Comparison of ENCODE assay signal across 8 cellular contexts in genomic region chr16:67928561-67929364, GRCh38. TPM values are rescaled to one million over a fixed set of nuclear protein-coding genes. Genes with fewer than 3 reads are reported as not detected.
A peak's percentile ranks its signal among the peaks of the same experiment; 100 is the strongest.
DNase-seq lines count a peak whose midpoint lies in the region; ATAC-seq, FAIRE-seq and TF ChIP-seq lines count a peak whose summit lies in the region.

No MANE protein-coding gene starts in this region.

- intact Hi-C loops in kidney (cut with DNase I): loop anchor here (10.0 kb wide), 2 partner anchors 114 to 254 kb away; no protein-coding TSS in a partner anchor

- H3K4me3 Mint-ChIP-seq in brain: no peak overlapping the region

- H3K27ac Mint-ChIP-seq in brain: peak overlapping the region in 3 of 5 experiments; percentile 50 to 86 (median 67)

- no peak for FAIRE-seq in kidney (lab: Jason Lieb, UNC)

- peak overlapping the region; percentile 89; the same call in 1 of the 2 replicates for H3K27ac ChIP-seq in VCaP
- H3K27ac ChIP-seq in kidney (ENCODE audit: low read depth in 2 of 2, low read length in 2 of 2): no peak overlapping the region

- H3K36me3 ChIP-seq in kidney (ENCODE audit: control insufficient read depth in 1 of 2, insufficient read depth in 2 of 2, low read length in 2 of 2): peaks cover 0 to 11% of the 10 kb centered on the region in 2 donors

- H3K9me3 ChIP-seq in kidney (ENCODE audit: control insufficient read depth in 1 of 2, low read length in 2 of 2): no peaks in the 10 kb centered on the region

- no peak overlapping the region for H3K4me3 ChIP-seq in AG10803 (ENCODE audit: low read length)
- H3K4me3 ChIP-seq in kidney (ENCODE audit: low read length in 2 of 2): no peak overlapping the region

- DNase-seq in AG10803 (ENCODE audit: low read depth) (peak; percentile 49), GM19238 (ENCODE audit: insufficient read length, low spot score) (peak; percentile 77), NCI-H1694 (lab: John Stamatoyannopoulos, UW) (peak; percentile 34), kidney (peak; percentile 89)
- DNase-seq in stimulated activated CD4-positive, alpha-beta T cell treated with anti-CD3 and anti-CD28 coated beads, Interleukin-2, amount 100 ng/mL, for 4 hours (ENCODE audit: low read depth): peak; percentile 62

- H3K27me3 Mint-ChIP-seq in brain: no peaks in the 10 kb centered on the region

- H3K36me3 Mint-ChIP-seq in brain: peaks cover 4% of the 10 kb centered on the region

- peak; percentile 86 for TF ChIP-seq CTCF in AG10803 (conservative IDR thresholded peaks at IDR 0.05; ENCODE audit: low read length)
- TF ChIP-seq CTCF in VCaP (conservative IDR thresholded peaks at IDR 0.05): peak; percentile 89
- peak; percentile 79 to 89 for TF ChIP-seq CTCF in brain (conservative IDR thresholded peaks at IDR 0.05)
- TF ChIP-seq CTCF in kidney (IDR thresholded peaks at IDR 0.05; ENCODE audit: borderline replicate concordance, extremely low read depth, insufficient read depth): peak; percentile 85

- peaks cover 0 to 6% of the 10 kb centered on the region in 2 donors for H3K4me1 ChIP-seq in kidney (ENCODE audit: control insufficient read depth in 1 of 2, insufficient read depth in 1 of 2, low read depth in 1 of 2, low read length in 2 of 2)

- no peak overlapping the region for H3K9ac ChIP-seq in kidney (ENCODE audit: low read length in 2 of 2)

- ATAC-seq in HG03025 (IDR thresholded peaks at IDR 0.05; ENCODE audit: low FRiP score, unreplicated experiment): no peak

- H3K9me3 Mint-ChIP-seq in brain: peaks cover 0 to 1% (median 0%) of the 10 kb centered on the region in 5 experiments

- peaks cover 13% of the 10 kb centered on the region for H3K4me1 Mint-ChIP-seq in brain

RNA-seq across cellular contexts. Expression of gene CTRL, which starts 2.9 kb away (rescaled TPM):
- polyA plus RNA-seq in brain (ENCODE audit: insufficient read depth, low read depth, low replicate concordance) (1.0 TPM), kidney (ENCODE audit: insufficient read depth, low read depth, low replicate concordance) (not detected)
- total RNA-seq in kidney: 0.69 TPM

RNA-seq across cellular contexts. Expression of gene PSMB10, which starts 7.9 kb away (rescaled TPM):
- polyA plus RNA-seq in brain (ENCODE audit: insufficient read depth, low read depth, low replicate concordance) (77.4 TPM), kidney (ENCODE audit: insufficient read depth, low read depth, low replicate concordance) (76.4 TPM)
- total RNA-seq in kidney: 78.6 TPM

RNA-seq across cellular contexts. Expression of gene LCAT, which starts 15.2 kb away (rescaled TPM):
- polyA plus RNA-seq in brain (ENCODE audit: insufficient read depth, low read depth, low replicate concordance): 22.1 TPM
- 27.4 TPM for total RNA-seq in kidney
- polyA plus RNA-seq in kidney (ENCODE audit: insufficient read depth, low read depth, low replicate concordance): 10.2 TPM

RNA-seq across cellular contexts. Expression of gene PSKH1, which starts 35.7 kb away (rescaled TPM):
- polyA plus RNA-seq in brain (ENCODE audit: insufficient read depth, low read depth, low replicate concordance) (28.0 TPM), kidney (ENCODE audit: insufficient read depth, low read depth, low replicate concordance) (23.6 TPM)
- total RNA-seq in kidney: 33.2 TPM

RNA-seq across cellular contexts. Expression of gene SLC12A4, which starts 39.7 kb away (rescaled TPM):
- polyA plus RNA-seq in brain (ENCODE audit: insufficient read depth, low read depth, low replicate concordance): 28.3 TPM
- total RNA-seq in kidney: 66.2 TPM
- polyA plus RNA-seq in kidney (ENCODE audit: insufficient read depth, low read depth, low replicate concordance): 16.7 TPM

Comparison
In these comparisons a context has a peak if more than half of its experiments do, and no peak if none do; other contexts are left out.
1. DNase-seq: peak in every context shown above with its lines; median percentile 89 in kidney; 77 in GM19238; 62 in stimulated activated CD4-positive, alpha-beta T cell treated with anti-CD3 and anti-CD28 coated beads, Interleukin-2, amount 100 ng/mL, for 4 hours; 49 in AG10803; 34 in NCI-H1694.